In the genomic region with DNA sequence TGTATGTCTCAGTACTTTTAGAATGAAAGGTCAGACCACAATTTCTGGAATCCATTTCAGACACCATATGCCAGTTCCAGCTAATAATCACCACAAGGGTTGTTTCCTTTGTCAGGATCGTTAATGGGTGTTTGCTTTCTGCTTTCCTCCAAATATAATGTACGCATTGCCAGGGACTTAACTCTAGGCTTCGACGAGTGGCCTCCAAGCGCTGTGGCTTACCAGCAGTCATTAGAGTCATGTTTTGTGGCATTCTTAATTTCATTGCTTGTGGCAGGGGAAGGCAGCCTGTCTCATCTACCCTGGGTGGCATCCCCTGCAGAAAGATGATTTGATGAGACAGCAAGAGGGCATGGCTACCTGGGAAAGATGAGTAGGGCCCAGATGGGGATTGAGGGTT, we compare ENCODE assay signal across 23 cellular contexts. TPM values are rescaled to one million over a fixed set of nuclear protein-coding genes. Genes with fewer than 3 reads are reported as not detected.
DNase-seq lines count a peak whose midpoint lies in the region; FAIRE-seq and TF ChIP-seq lines count a peak whose summit lies in the region.
"Had no signal": no experiment of that assay in that cellular context is flagged by ENCODE, and none has a peak within 500 bp of the region (broad histone marks: within the 10 kb centered on the region; RNA-seq: fewer than 3 reads in every experiment).

No MANE protein-coding gene starts in this region.

- H3K9me3 Mint-ChIP-seq in neural progenitor cell: no peaks in the 10 kb centered on the region
- H3K9me3 Mint-ChIP-seq: activated naive CD4-positive, alpha-beta T cell treated with anti-CD3 and anti-CD28 coated beads for 36 hours had no signal

- H3K4me3 Mint-ChIP-seq in neural progenitor cell: no peak overlapping the region
- H3K4me3 Mint-ChIP-seq: activated naive CD4-positive, alpha-beta T cell treated with anti-CD3 and anti-CD28 coated beads for 36 hours had no signal

- H3K27me3 ChIP-seq in neural progenitor cell: no peaks in the 10 kb centered on the region
- H3K27me3 ChIP-seq: BE2C, hepatocyte, SJCRH30 had no signal

- H3K79me2 ChIP-seq in neural progenitor cell (ENCODE audit: low read depth): peaks cover 75% of the 10 kb centered on the region

- H3K27ac ChIP-seq in neural progenitor cell: no peak overlapping the region
- H3K27ac ChIP-seq: 22Rv1, coronary artery, hepatocyte, prostate gland, SJCRH30 had no signal

- no peak overlapping the region for H3K4me3 ChIP-seq in neural progenitor cell
- H3K4me3 ChIP-seq: coronary artery, hepatocyte, prostate gland, SJCRH30 had no signal

- H3K4me1 ChIP-seq in neural progenitor cell: no peaks in the 10 kb centered on the region
- H3K4me1 ChIP-seq: BE2C, SJCRH30 had no signal

- no peak overlapping the region for H3K27ac Mint-ChIP-seq in neural progenitor cell
- H3K27ac Mint-ChIP-seq: activated naive CD4-positive, alpha-beta T cell treated with anti-CD3 and anti-CD28 coated beads for 36 hours had no signal

- H3K27me3 Mint-ChIP-seq in neural progenitor cell (ENCODE audit: insufficient read depth, low read depth): no peaks in the 10 kb centered on the region

- FAIRE-seq in islet of Langerhans (lab: Jason Lieb, UNC): peak; percentile 95
- FAIRE-seq: D721Med, G401.6 had no signal

- H3K36me3 ChIP-seq in neural progenitor cell: peaks cover 14% of the 10 kb centered on the region

- H3K9ac ChIP-seq in neural progenitor cell: no peak overlapping the region

- no peaks in the 10 kb centered on the region for H3K4me1 Mint-ChIP-seq in neural progenitor cell

- peaks cover 73% of the 10 kb centered on the region for H4K20me1 ChIP-seq in neural progenitor cell (ENCODE audit: low read depth)

- TF ChIP-seq CTCF in neural progenitor cell (IDR thresholded peaks at IDR 0.05): no peak

- H3K36me3 Mint-ChIP-seq in neural progenitor cell: peaks cover 53% of the 10 kb centered on the region

- DNase-seq in NCI-H1105 treated with DMSO at 0.1 percent for 48 hours (lab: John Stamatoyannopoulos, UW) (peak; percentile 48), NCI-H1105 (lab: John Stamatoyannopoulos, UW) (no peak), DMS153 treated with DMSO at 0.1 percent for 48 hours (lab: John Stamatoyannopoulos, UW; ENCODE audit: unreplicated experiment) (peak; percentile 67), NCI-H2107 treated with DMSO at 0.1 percent for 48 hours (lab: John Stamatoyannopoulos, UW; ENCODE audit: unreplicated experiment) (peak; percentile 94), neural progenitor cell (ENCODE audit: low spot score) (no peak), superior temporal gyrus (ENCODE audit: extremely low spot score) (no peak)
- DNase-seq in activated naive CD4-positive, alpha-beta T cell treated with Interleukin-2 at 50 U/mL for 16 hours: no peak
- DNase-seq: activated CD4-positive, CD25-positive, alpha-beta regulatory T cell; activated naive CD4-positive, alpha-beta T cell treated with anti-CD3 and anti-CD28 coated beads for 36 hours; BE2C; HCEC 1CT; islet precursor cell; NCI-H524 treated with DMSO at 0.1 percent for 48 hours; PC-3; SJCRH30; stimulated activated CD8-positive, alpha-beta memory T cell treated with anti-CD3 and anti-CD28 coated beads, Interleukin-4, amount 100 ng/mL, for 48 hours had no signal

- H3K4me2 ChIP-seq in neural progenitor cell: no peak overlapping the region
- H3K4me2 ChIP-seq: hepatocyte had no signal

- H3F3A ChIP-seq in neural progenitor cell (ENCODE audit: low read depth): peaks cover 11% of the 10 kb centered on the region

- H2AFZ ChIP-seq in neural progenitor cell (replicated peaks): no peak overlapping the region
- H2AFZ ChIP-seq: hepatocyte had no signal

- H3K9me3 ChIP-seq in neural progenitor cell (ENCODE audit: low read depth): no peaks in the 10 kb centered on the region
- H3K9me3 ChIP-seq: BE2C, prostate gland, SJCRH30 had no signal

RNA-seq across cellular contexts. Expression of gene SAFB, which starts 22.5 kb away (rescaled TPM):
- 57.9 and 89.2 TPM in 2 replicates for total RNA-seq in neural progenitor cell (ENCODE audit: low replicate concordance)

RNA-seq across cellular contexts. Expression of gene SAFB2, which starts 22.8 kb away (rescaled TPM):
- 45.2 and 53.3 TPM in 2 replicates for total RNA-seq in neural progenitor cell (ENCODE audit: low replicate concordance)

RNA-seq across cellular contexts. Expression of gene MICOS13, which starts 34.9 kb away (rescaled TPM):
- total RNA-seq in neural progenitor cell (ENCODE audit: low replicate concordance): 7.5 and 15.0 TPM in 2 replicates

RNA-seq across cellular contexts. Expression of gene HSD11B1L, which starts 35.4 kb away (rescaled TPM):
- 7.7 and 60.5 TPM in 2 replicates for total RNA-seq in neural progenitor cell (ENCODE audit: low replicate concordance)

RNA-seq across cellular contexts. Expression of gene RPL36, which starts 44.7 kb away (rescaled TPM):
- total RNA-seq in neural progenitor cell (ENCODE audit: low replicate concordance): 778 and 991 TPM in 2 replicates

Comparison
In these comparisons a context has a peak if more than half of its experiments do, and no peak if none do; other contexts are left out.
1. DNase-seq: peak in NCI-H1105 treated with DMSO at 0.1 percent for 48 hours (single experiment), DMS153 treated with DMSO at 0.1 percent for 48 hours (single experiment) and NCI-H2107 treated with DMSO at 0.1 percent for 48 hours (single experiment); none in NCI-H1105 (single experiment), neural progenitor cell (single experiment), superior temporal gyrus (single experiment) and activated naive CD4-positive, alpha-beta T cell treated with Interleukin-2 at 50 U/mL for 16 hours (single experiment).